14 cellular contexts compared by ENCODE assay signal in the genomic region with DNA sequence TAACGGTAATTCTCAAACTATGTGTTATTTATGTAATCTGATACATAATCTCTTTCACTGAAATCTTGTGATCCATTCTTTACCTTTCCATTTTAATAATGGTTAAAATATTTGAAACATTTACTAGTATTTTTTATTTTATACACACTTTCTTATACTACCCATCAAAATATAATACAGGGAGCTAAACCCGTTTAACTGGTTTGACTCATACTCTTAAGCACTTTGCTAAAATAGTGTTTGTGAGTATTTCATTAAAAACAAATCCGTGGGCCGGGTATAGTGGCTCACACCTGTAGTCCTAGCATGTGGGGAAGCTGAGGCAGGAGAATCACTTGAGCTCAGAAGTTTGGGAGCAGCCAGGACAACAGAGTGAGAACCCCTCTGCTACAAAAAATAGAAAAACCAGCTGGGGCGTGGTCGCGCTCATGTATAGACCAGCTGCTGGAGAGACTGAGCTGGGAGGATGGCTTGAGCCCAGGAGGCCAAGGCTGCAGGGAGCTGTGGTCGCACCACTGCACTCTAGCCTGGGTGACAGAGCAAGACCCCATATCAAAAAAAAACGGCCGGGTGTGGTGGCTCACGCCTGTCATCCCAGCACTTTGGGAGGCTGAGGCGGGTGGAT.
"Had no signal": no experiment of that assay in that cellular context is flagged by ENCODE, and none has a peak within 500 bp of the region (broad histone marks: within the 10 kb centered on the region; RNA-seq: fewer than 3 reads in every experiment).

No MANE protein-coding gene starts in this region.

- H3K27me3 Mint-ChIP-seq: activated CD4-positive, alpha-beta memory T cell treated with anti-CD3 and anti-CD28 coated beads, Interleukin-2, amount 10 ng/mL, durations not matched to agents 7 days and 5 days; activated naive CD8-positive, alpha-beta T cell treated with anti-CD3 and anti-CD28 coated beads, Interleukin-2, amount 50 U/mL, for 24 hours; T-cell had no signal

- H3K9me3 Mint-ChIP-seq: activated CD4-positive, alpha-beta memory T cell treated with anti-CD3 and anti-CD28 coated beads, Interleukin-2, amount 10 ng/mL, durations not matched to agents 7 days and 5 days; activated naive CD8-positive, alpha-beta T cell treated with anti-CD3 and anti-CD28 coated beads, Interleukin-2, amount 50 U/mL, for 24 hours; activated T-cell treated with anti-CD3 and anti-CD28 coated beads, Interleukin-2, amount 50 U/mL, for 72 hours; T-cell had no signal

- H3K4me3 Mint-ChIP-seq: activated CD4-positive, alpha-beta memory T cell treated with anti-CD3 and anti-CD28 coated beads, Interleukin-2, amount 10 ng/mL, durations not matched to agents 7 days and 5 days; activated naive CD8-positive, alpha-beta T cell treated with anti-CD3 and anti-CD28 coated beads, Interleukin-2, amount 50 U/mL, for 24 hours; activated T-cell treated with anti-CD3 and anti-CD28 coated beads, Interleukin-2, amount 50 U/mL, for 72 hours; T-cell had no signal

- H3K27me3 ChIP-seq: ascending aorta, heart left ventricle, pancreas, right atrium auricular region, upper lobe of left lung had no signal

- H3K27ac ChIP-seq: pancreas, right atrium auricular region, upper lobe of left lung had no signal

- H3K27ac Mint-ChIP-seq: activated CD4-positive, alpha-beta memory T cell treated with anti-CD3 and anti-CD28 coated beads, Interleukin-2, amount 10 ng/mL, durations not matched to agents 7 days and 5 days; activated naive CD8-positive, alpha-beta T cell treated with anti-CD3 and anti-CD28 coated beads, Interleukin-2, amount 50 U/mL, for 24 hours; activated T-cell treated with anti-CD3 and anti-CD28 coated beads, Interleukin-2, amount 50 U/mL, for 72 hours; T-cell had no signal

- H3K9me3 ChIP-seq: ascending aorta, heart left ventricle, pancreas, right atrium auricular region, upper lobe of left lung had no signal

- H3K4me1 Mint-ChIP-seq: activated CD4-positive, alpha-beta memory T cell treated with anti-CD3 and anti-CD28 coated beads, Interleukin-2, amount 10 ng/mL, durations not matched to agents 7 days and 5 days; activated naive CD8-positive, alpha-beta T cell treated with anti-CD3 and anti-CD28 coated beads, Interleukin-2, amount 50 U/mL, for 24 hours; T-cell had no signal

- H3K4me1 ChIP-seq: pancreas, upper lobe of left lung had no signal

- DNase-seq: activated CD4-positive, alpha-beta memory T cell treated with anti-CD3 and anti-CD28 coated beads, Interleukin-2, amount 10 ng/mL, durations not matched to agents 7 days and 5 days; activated CD8-positive, alpha-beta memory T cell treated with anti-CD3 and anti-CD28 coated beads, Interleukin-2, amount 50 U/mL, for 4 hours; activated naive CD8-positive, alpha-beta T cell treated with anti-CD3 and anti-CD28 coated beads, Interleukin-2, amount 50 U/mL, for 24 hours; activated T-cell treated with anti-CD3 and anti-CD28 coated beads, Interleukin-2, amount 50 U/mL, for 72 hours; left ventricle myocardium superior; pancreas; stimulated activated CD4-positive, alpha-beta T cell treated with anti-CD3 and anti-CD28 coated beads, Interleukin-2, amount 100 ng/mL, for 24 hours; stimulated activated naive CD4-positive, alpha-beta T cell; T-cell; T1000; upper lobe of left lung had no signal

- ATAC-seq: activated naive CD8-positive, alpha-beta T cell treated with anti-CD3 and anti-CD28 coated beads, Interleukin-2, amount 50 U/mL, for 24 hours; activated T-cell treated with anti-CD3 and anti-CD28 coated beads, Interleukin-2, amount 50 U/mL, for 72 hours; pancreas; T-cell had no signal

- H3K4me3 ChIP-seq: ascending aorta, heart left ventricle, pancreas, right atrium auricular region, upper lobe of left lung had no signal
